In the genomic region with DNA sequence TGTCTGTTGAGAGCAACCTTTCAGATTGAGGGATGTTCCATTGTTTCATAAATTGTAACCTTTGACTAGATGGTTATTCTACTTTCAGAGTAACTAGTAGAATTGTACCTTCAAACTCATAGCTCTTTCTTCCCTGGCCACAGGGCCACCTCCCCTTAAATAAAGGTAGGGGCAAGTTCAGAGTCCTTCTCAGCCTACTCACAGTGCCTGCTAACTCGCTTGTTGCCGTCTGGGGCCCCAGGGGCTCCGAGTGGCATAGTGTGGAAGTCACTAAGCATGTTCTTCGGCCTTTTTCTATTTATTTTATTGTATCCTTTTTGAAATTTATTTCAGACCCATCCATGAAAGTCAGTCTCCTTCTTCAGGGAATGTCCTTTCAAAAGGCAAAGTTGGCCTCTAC, we compare ENCODE assay signal across 18 cellular contexts.
DNase-seq lines count a peak whose midpoint lies in the region; ATAC-seq, FAIRE-seq and TF ChIP-seq lines count a peak whose summit lies in the region.
"Had no signal": no experiment of that assay in that cellular context is flagged by ENCODE, and none has a peak within 500 bp of the region (broad histone marks: within the 10 kb centered on the region; RNA-seq: fewer than 3 reads in every experiment).

No MANE protein-coding gene starts in this region.

- H3K4me1 ChIP-seq in Loucy (ENCODE audit: insufficient read depth, low read length, poor library complexity, severe bottlenecking) (peaks cover 17% of the 10 kb centered on the region), kidney (ENCODE audit: control insufficient read depth in 1 of 2, insufficient read depth in 1 of 2, low read depth in 1 of 2, low read length in 2 of 2) (no peaks in the 10 kb centered on the region), thyroid gland (no peaks in the 10 kb centered on the region)
- H3K4me1 ChIP-seq: A549 had no signal

- intact Hi-C loops in kidney (cut with DNase I) (no loop called here), thyroid gland (cut with DNase I) (no loop called here)
- intact Hi-C loops in activated T-helper 2 cell treated with anti-CD3 and anti-CD28 coated beads, Interferon-gamma antibody, Interleukin-2, Interleukin-4, amounts not matched to agents 10 μg/mL and 5 μg/mL and 100 μg/mL, durations not matched to agents 14 hours and 24 hours and 36 hours (cut with micrococcal nuclease) = no loop called here

- H2AFZ ChIP-seq in Loucy (ENCODE audit: low read length) = peak overlapping the region; percentile 55; the same call in 1 of the 2 replicates

- H3K9ac ChIP-seq in Loucy (ENCODE audit: low read depth, low read length, poor library complexity, severe bottlenecking) = no peak overlapping the region
- no peak overlapping the region for H3K9ac ChIP-seq in kidney (ENCODE audit: low read length in 2 of 2)

- H3K4me3 Mint-ChIP-seq in WTC11 (no peak overlapping the region), type B pancreatic cell (no peak overlapping the region)
- no peak overlapping the region for H3K4me3 Mint-ChIP-seq in activated T-helper 2 cell treated with anti-CD3 and anti-CD28 coated beads, Interferon-gamma antibody, Interleukin-2, Interleukin-4, amounts not matched to agents 10 μg/mL and 5 μg/mL and 100 μg/mL, durations not matched to agents 14 hours and 24 hours and 36 hours (ENCODE audit: low read depth)
- H3K4me3 Mint-ChIP-seq: CD14-positive monocyte; CD8-positive, alpha-beta T cell had no signal

- ATAC-seq in WTC11 = peak; percentile 59; the same call in 1 of the 2 replicates
- ATAC-seq: A549; CD8-positive, alpha-beta T cell; HCT116 had no signal

- WGBS in thyroid gland, 2 donors = 90 to 92% methylated on average over 4 of the region's 4 CpGs

- H3K36me3 ChIP-seq in Loucy (ENCODE audit: insufficient read depth, low read length) (no peaks in the 10 kb centered on the region), kidney (ENCODE audit: control insufficient read depth in 1 of 2, insufficient read depth in 2 of 2, low read length in 2 of 2) (no peaks in the 10 kb centered on the region), thyroid gland (no peaks in the 10 kb centered on the region)

- no peaks in the 10 kb centered on the region for H4K20me1 ChIP-seq in Loucy (ENCODE audit: insufficient read depth, low read length, poor library complexity, severe bottlenecking)

- CTCF ChIA-PET in WTC11 (lab: Charles Lee) = no interaction called here

- H3K9me3 ChIP-seq in Loucy (ENCODE audit: insufficient read depth, low read depth, low read length) (no peaks in the 10 kb centered on the region), kidney (ENCODE audit: control insufficient read depth in 1 of 2, low read length in 2 of 2) (no peaks in the 10 kb centered on the region), thyroid gland (no peaks in the 10 kb centered on the region)
- H3K9me3 ChIP-seq: A549 had no signal

- H3K27ac ChIP-seq in kidney (ENCODE audit: low read depth in 2 of 2, low read length in 2 of 2) = no peak overlapping the region
- H3K27ac ChIP-seq in thyroid gland = no peak overlapping the region
- H3K27ac ChIP-seq: A549 had no signal

- DNase-seq in WTC11 (ENCODE audit: low spot score) (no peak), kidney (peak; percentile 46), type B pancreatic cell (ENCODE audit: extremely low spot score, unreplicated experiment) (no peak), thyroid gland (no peak), HT-29 (ENCODE audit: low spot score) (no peak)
- DNase-seq in activated T-helper 2 cell treated with anti-CD3 and anti-CD28 coated beads, Interferon-gamma antibody, Interleukin-2, Interleukin-4, amounts not matched to agents 10 μg/mL and 5 μg/mL and 100 μg/mL, durations not matched to agents 14 hours and 24 hours and 36 hours (ENCODE audit: low spot score) = no peak
- DNase-seq: CD8-positive, alpha-beta T cell; COR-L47; DMS153; DMS79 treated with DMSO at 0.1 percent for 48 hours; EL had no signal

- H3K4me1 Mint-ChIP-seq in WTC11 (peaks cover 18% of the 10 kb centered on the region), type B pancreatic cell (ENCODE audit: unreplicated experiment) (no peaks in the 10 kb centered on the region)
- peaks cover 3% of the 10 kb centered on the region for H3K4me1 Mint-ChIP-seq in activated T-helper 2 cell treated with anti-CD3 and anti-CD28 coated beads, Interferon-gamma antibody, Interleukin-2, Interleukin-4, amounts not matched to agents 10 μg/mL and 5 μg/mL and 100 μg/mL, durations not matched to agents 14 hours and 24 hours and 36 hours (ENCODE audit: low read depth)

- no peaks in the 10 kb centered on the region for H3K27me3 ChIP-seq in Loucy (ENCODE audit: insufficient read depth, low read length, poor library complexity, severe bottlenecking)
- no peaks in the 10 kb centered on the region for H3K27me3 ChIP-seq in thyroid gland

- TF ChIP-seq POLR2A in thyroid gland (IDR thresholded peaks at IDR 0.05) = no peak

- H3K27ac Mint-ChIP-seq in WTC11 (no peak overlapping the region), type B pancreatic cell (peak overlapping the region; percentile 41)
- H3K27ac Mint-ChIP-seq in activated T-helper 2 cell treated with anti-CD3 and anti-CD28 coated beads, Interferon-gamma antibody, Interleukin-2, Interleukin-4, amounts not matched to agents 10 μg/mL and 5 μg/mL and 100 μg/mL, durations not matched to agents 14 hours and 24 hours and 36 hours = no peak overlapping the region
- H3K27ac Mint-ChIP-seq: CD14-positive monocyte; CD8-positive, alpha-beta T cell had no signal

- H3K27me3 Mint-ChIP-seq in WTC11 (ENCODE audit: low read depth) = no peaks in the 10 kb centered on the region
- H3K27me3 Mint-ChIP-seq in type B pancreatic cell = no peaks in the 10 kb centered on the region
- H3K27me3 Mint-ChIP-seq in activated T-helper 2 cell treated with anti-CD3 and anti-CD28 coated beads, Interferon-gamma antibody, Interleukin-2, Interleukin-4, amounts not matched to agents 10 μg/mL and 5 μg/mL and 100 μg/mL, durations not matched to agents 14 hours and 24 hours and 36 hours (ENCODE audit: low read depth) = no peaks in the 10 kb centered on the region

- H3K4me2 ChIP-seq in Loucy (ENCODE audit: low read depth, low read length, poor library complexity, severe bottlenecking) = no peak overlapping the region
- H3K4me2 ChIP-seq: A549 had no signal

- H3K9me3 Mint-ChIP-seq in WTC11 (peaks cover 22% of the 10 kb centered on the region), type B pancreatic cell (no peaks in the 10 kb centered on the region)
- no peaks in the 10 kb centered on the region for H3K9me3 Mint-ChIP-seq in activated T-helper 2 cell treated with anti-CD3 and anti-CD28 coated beads, Interferon-gamma antibody, Interleukin-2, Interleukin-4, amounts not matched to agents 10 μg/mL and 5 μg/mL and 100 μg/mL, durations not matched to agents 14 hours and 24 hours and 36 hours
- H3K9me3 Mint-ChIP-seq: CD8-positive, alpha-beta T cell had no signal

- POLR2A ChIA-PET in WTC11 (lab: Charles Lee) = no interaction called here

- H3K4me3 ChIP-seq in Loucy (ENCODE audit: low read length, poor library complexity, severe bottlenecking) (no peak overlapping the region), kidney (ENCODE audit: low read length in 2 of 2) (no peak overlapping the region), thyroid gland (replicated peaks in 1 of 3) (no peak overlapping the region)
- H3K4me3 ChIP-seq: A549 had no signal

- no peaks in the 10 kb centered on the region for H3K9me2 ChIP-seq in Loucy (replicated peaks; ENCODE audit: low read depth, low read length)

- TF ChIP-seq CTCF in Loucy (conservative IDR thresholded peaks at IDR 0.05; ENCODE audit: low read length) (no peak), WTC11 (IDR thresholded peaks at IDR 0.05) (no peak), kidney (IDR thresholded peaks at IDR 0.05; ENCODE audit: borderline replicate concordance, extremely low read depth, insufficient read depth) (no peak), type B pancreatic cell (conservative IDR thresholded peaks at IDR 0.05) (no peak), thyroid gland (IDR thresholded peaks at IDR 0.05) (no peak)

- peaks cover 18% of the 10 kb centered on the region for H3K36me3 Mint-ChIP-seq in WTC11
- H3K36me3 Mint-ChIP-seq in type B pancreatic cell = peaks cover 5% of the 10 kb centered on the region
- H3K36me3 Mint-ChIP-seq in activated T-helper 2 cell treated with anti-CD3 and anti-CD28 coated beads, Interferon-gamma antibody, Interleukin-2, Interleukin-4, amounts not matched to agents 10 μg/mL and 5 μg/mL and 100 μg/mL, durations not matched to agents 14 hours and 24 hours and 36 hours (ENCODE audit: low read depth) = no peaks in the 10 kb centered on the region
- H3K36me3 Mint-ChIP-seq: CD14-positive monocyte; CD8-positive, alpha-beta T cell had no signal

- no peak for FAIRE-seq in kidney (lab: Jason Lieb, UNC)
- FAIRE-seq: A549, D721Med, G401.6, H54 had no signal

- H3F3A ChIP-seq in Loucy (ENCODE audit: low read depth) = no peaks in the 10 kb centered on the region

- H3K79me2 ChIP-seq in Loucy (ENCODE audit: insufficient read depth, low read length) = no peaks in the 10 kb centered on the region

TF ChIP-seq in WTC11, 78 proteins besides CTCF, POLR2A, EP300 and RAD21 (continues in another document):
- TF ChIP-seq, protein P1, sequence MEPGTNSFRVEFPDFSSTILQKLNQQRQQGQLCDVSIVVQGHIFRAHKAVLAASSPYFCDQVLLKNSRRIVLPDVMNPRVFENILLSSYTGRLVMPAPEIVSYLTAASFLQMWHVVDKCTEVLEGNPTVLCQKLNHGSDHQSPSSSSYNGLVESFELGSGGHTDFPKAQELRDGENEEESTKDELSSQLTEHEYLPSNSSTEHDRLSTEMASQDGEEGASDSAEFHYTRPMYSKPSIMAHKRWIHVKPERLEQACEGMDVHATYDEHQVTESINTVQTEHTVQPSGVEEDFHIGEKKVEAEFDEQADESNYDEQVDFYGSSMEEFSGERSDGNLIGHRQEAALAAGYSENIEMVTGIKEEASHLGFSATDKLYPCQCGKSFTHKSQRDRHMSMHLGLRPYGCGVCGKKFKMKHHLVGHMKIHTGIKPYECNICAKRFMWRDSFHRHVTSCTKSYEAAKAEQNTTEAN (CRISPR knock-in tag; IDR thresholded peaks at IDR 0.05) = no peak
- TF ChIP-seq CREB1 (CRISPR knock-in tag; IDR thresholded peaks at IDR 0.05) (no peak), GABPB1 (CRISPR knock-in tag; IDR thresholded peaks at IDR 0.05) (no peak), ZNF263 (CRISPR knock-in tag; IDR thresholded peaks at IDR 0.05; ENCODE audit: low read depth) (no peak), GTF2I (CRISPR knock-in tag; conservative IDR thresholded peaks at IDR 0.05) (no peak), MYBL2 (CRISPR knock-in tag; IDR thresholded peaks at IDR 0.05) (no peak), GRHL2 (CRISPR knock-in tag; IDR thresholded peaks at IDR 0.05; ENCODE audit: insufficient replicate concordance, severe bottlenecking) (no peak), FOXJ3 (CRISPR knock-in tag; IDR thresholded peaks at IDR 0.05; ENCODE audit: borderline replicate concordance) (no peak), MXD4 (CRISPR knock-in tag; IDR thresholded peaks at IDR 0.05; ENCODE audit: borderline replicate concordance) (no peak), TP53 (CRISPR knock-in tag; IDR thresholded peaks at IDR 0.05) (no peak)
- TF ChIP-seq, protein P2, sequence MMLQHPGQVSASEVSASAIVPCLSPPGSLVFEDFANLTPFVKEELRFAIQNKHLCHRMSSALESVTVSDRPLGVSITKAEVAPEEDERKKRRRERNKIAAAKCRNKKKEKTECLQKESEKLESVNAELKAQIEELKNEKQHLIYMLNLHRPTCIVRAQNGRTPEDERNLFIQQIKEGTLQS (CRISPR knock-in tag; conservative IDR thresholded peaks at IDR 0.05) = no peak
